Comparison of ENCODE assay signal across 20 cellular contexts in genomic region chr10:121189092-121189491, GRCh38.
A peak's percentile ranks its signal among the peaks of the same experiment; 100 is the strongest.
DNase-seq lines count a peak whose midpoint lies in the region; ATAC-seq and TF ChIP-seq lines count a peak whose summit lies in the region.
"Had no signal": no experiment of that assay in that cellular context is flagged by ENCODE, and none has a peak within 500 bp of the region (broad histone marks: within the 10 kb centered on the region; RNA-seq: fewer than 3 reads in every experiment).

No MANE protein-coding gene starts in this region.

- DNase-seq in Caco-2 (peak in 1 of 2 experiments; percentile 38), esophagus squamous epithelium (lab: John Stamatoyannopoulos, UW) (no peak), progenitor cell of endocrine pancreas (ENCODE audit: low spot score, unreplicated experiment) (no peak), mesenteric fat pad (ENCODE audit: low spot score) (no peak)
- DNase-seq in CD8-positive, alpha-beta T cell, result no peak
- DNase-seq: AML-193; CD4-positive, alpha-beta memory T cell; DMS 273 treated with DMSO at 0.1 percent for 48 hours; DMS53; DND-41; EL; H9 had no signal

- CTCF ChIA-PET in Caco-2 (lab: Charles Lee), result interaction anchor here (0.6 to 2.1 kb wide), 5 partner anchors 83 to 729 kb away, joined by 4 to 10 read pairs (median 5); no protein-coding TSS in a partner anchor
- CTCF ChIA-PET in CD8-positive, alpha-beta T cell (lab: Charles Lee), result no interaction called here

- TF ChIP-seq POLR2A in esophagus squamous epithelium (IDR thresholded peaks at IDR 0.05), result no peak

- peak overlapping the region; percentile 7 to 10 for H3K9ac ChIP-seq in stomach smooth muscle (ENCODE audit: low read length in 2 of 2)
- H3K9ac ChIP-seq: BLaER1 had no signal

- H3K4me3 Mint-ChIP-seq in Caco-2 (ENCODE audit: unreplicated experiment) (peak overlapping the region; percentile 38), progenitor cell of endocrine pancreas (ENCODE audit: low read depth) (no peak overlapping the region)
- H3K4me3 Mint-ChIP-seq in CD8-positive, alpha-beta T cell, result no peak overlapping the region
- H3K4me3 Mint-ChIP-seq: CD14-positive monocyte; CD4-positive, alpha-beta memory T cell; H9 had no signal

- peak overlapping the region in 3 of 4 donors; percentile 12 to 73 (median 67) for H3K27ac ChIP-seq in esophagus squamous epithelium
- peak overlapping the region; percentile 25 for H3K27ac ChIP-seq in stomach smooth muscle (ENCODE audit: low read length)
- H3K27ac ChIP-seq in CD8-positive, alpha-beta T cell (ENCODE audit: low read depth, low read length), result no peak overlapping the region
- H3K27ac ChIP-seq: 22Rv1, A549, BLaER1, HL-60 had no signal

- H3K4me1 ChIP-seq in Caco-2 (peaks cover 31% of the 10 kb centered on the region), esophagus squamous epithelium (peaks cover 0 to 4% (median 0%) of the 10 kb centered on the region in 3 donors), stomach smooth muscle (ENCODE audit: control insufficient read depth, insufficient read depth, low read length) (peaks cover 2% of the 10 kb centered on the region)
- H3K4me1 ChIP-seq in CD8-positive, alpha-beta T cell (ENCODE audit: insufficient read depth, low read length), result no peaks in the 10 kb centered on the region
- H3K4me1 ChIP-seq: A549, BLaER1 had no signal

- BruUV-seq in Caco-2 (replicated peaks; lab: Mats Ljungman, UMichigan), result no TSS peak

- H3K27me3 Mint-ChIP-seq in Caco-2 (ENCODE audit: insufficient read depth, unreplicated experiment) (no peaks in the 10 kb centered on the region), progenitor cell of endocrine pancreas (no peaks in the 10 kb centered on the region)
- H3K27me3 Mint-ChIP-seq in CD8-positive, alpha-beta T cell (ENCODE audit: low read depth), result no peaks in the 10 kb centered on the region
- H3K27me3 Mint-ChIP-seq: CD4-positive, alpha-beta memory T cell had no signal

- 55 to 61% methylated on average over 7 of the region's 7 CpGs for WGBS in esophagus squamous epithelium, 2 donors

- no peak overlapping the region for H3K4me3 ChIP-seq in Caco-2 (ENCODE audit: low read depth, low read length)
- H3K4me3 ChIP-seq in esophagus squamous epithelium, result no peak overlapping the region
- H3K4me3 ChIP-seq in stomach smooth muscle (ENCODE audit: low read length in 2 of 2), result peak overlapping the region; percentile 15 to 50
- no peak overlapping the region for H3K4me3 ChIP-seq in CD8-positive, alpha-beta T cell (ENCODE audit: low read depth, low read length)
- H3K4me3 ChIP-seq: A549, BLaER1, GM12878 had no signal

- H3K36me3 ChIP-seq in Caco-2 (ENCODE audit: control insufficient read depth, insufficient read depth, low read length) (no peaks in the 10 kb centered on the region), esophagus squamous epithelium (no peaks in the 10 kb centered on the region), stomach smooth muscle (ENCODE audit: control insufficient read depth in 2 of 2, insufficient read depth in 2 of 2, low read length in 2 of 2) (no peaks in the 10 kb centered on the region)
- H3K36me3 ChIP-seq in CD8-positive, alpha-beta T cell (ENCODE audit: insufficient read depth, low read length), result no peaks in the 10 kb centered on the region
- H3K36me3 ChIP-seq: BLaER1 had no signal

- H3K9me3 Mint-ChIP-seq in Caco-2 (ENCODE audit: unreplicated experiment) (no peaks in the 10 kb centered on the region), progenitor cell of endocrine pancreas (ENCODE audit: low read depth) (peaks cover 6% of the 10 kb centered on the region)
- H3K9me3 Mint-ChIP-seq in CD8-positive, alpha-beta T cell, result peaks cover 2% of the 10 kb centered on the region
- H3K9me3 Mint-ChIP-seq: H9 had no signal

- H3K27me3 ChIP-seq in Caco-2 (replicated peaks; ENCODE audit: control insufficient read depth, insufficient read depth, low read length) (no peaks in the 10 kb centered on the region), esophagus squamous epithelium (no peaks in the 10 kb centered on the region), stomach smooth muscle (ENCODE audit: control insufficient read depth in 1 of 2, insufficient read depth in 2 of 2, low read length in 2 of 2) (no peaks in the 10 kb centered on the region)
- no peaks in the 10 kb centered on the region for H3K27me3 ChIP-seq in CD8-positive, alpha-beta T cell (ENCODE audit: insufficient read depth, low read length)
- H3K27me3 ChIP-seq: BLaER1 had no signal

- no peak for TF ChIP-seq CTCF in Caco-2 (IDR thresholded peaks at IDR 0.05; ENCODE audit: insufficient read depth in 1 of 2, low read depth in 1 of 2, low read length in 1 of 2, severe bottlenecking in 1 of 2, unreplicated experiment in 1 of 2)
- TF ChIP-seq CTCF in esophagus squamous epithelium (IDR thresholded peaks at IDR 0.05), result no peak
- TF ChIP-seq CTCF in progenitor cell of endocrine pancreas (IDR thresholded peaks at IDR 0.05; ENCODE audit: unreplicated experiment), result no peak
- TF ChIP-seq CTCF in CD8-positive, alpha-beta T cell (IDR thresholded peaks at IDR 0.05), result no peak

- H3K27ac Mint-ChIP-seq in Caco-2 (ENCODE audit: unreplicated experiment) (peak overlapping the region; percentile 89), progenitor cell of endocrine pancreas (peak overlapping the region; percentile 50)
- H3K27ac Mint-ChIP-seq in CD8-positive, alpha-beta T cell, result no peak overlapping the region
- H3K27ac Mint-ChIP-seq: CD14-positive monocyte; CD4-positive, alpha-beta memory T cell; H9 had no signal

- H3K9me3 ChIP-seq in Caco-2 (no peaks in the 10 kb centered on the region), esophagus squamous epithelium (no peaks in the 10 kb centered on the region), stomach smooth muscle (ENCODE audit: control insufficient read depth in 2 of 2, low read length in 2 of 2) (no peaks in the 10 kb centered on the region)
- no peaks in the 10 kb centered on the region for H3K9me3 ChIP-seq in CD8-positive, alpha-beta T cell (ENCODE audit: low read length)
- H3K9me3 ChIP-seq: A549, BLaER1 had no signal

- POLR2A ChIA-PET in Caco-2 (lab: Charles Lee), result no interaction called here
- POLR2A ChIA-PET in CD8-positive, alpha-beta T cell (lab: Charles Lee), result no interaction called here

- intact Hi-C loops in Caco-2 (cut with micrococcal nuclease; ENCODE audit: unreplicated experiment) (loop anchor here (2.0 to 10.0 kb wide), 12 partner anchors 50 to 583 kb away; partner anchors contain the start of gene FGFR2), esophagus squamous epithelium (cut with DNase I) (no loop called here)
- intact Hi-C loops in CD8-positive, alpha-beta T cell (cut with DNase I, micrococcal nuclease), result no loop called here

- H3K4me1 Mint-ChIP-seq in Caco-2 (ENCODE audit: low read depth, unreplicated experiment) (peaks cover 24% of the 10 kb centered on the region), progenitor cell of endocrine pancreas (ENCODE audit: low read depth) (peaks cover 21% of the 10 kb centered on the region)
- H3K4me1 Mint-ChIP-seq in CD8-positive, alpha-beta T cell (ENCODE audit: low read depth), result no peaks in the 10 kb centered on the region
- H3K4me1 Mint-ChIP-seq: CD14-positive monocyte; CD4-positive, alpha-beta memory T cell had no signal

- no peak for ATAC-seq in GM21360 (IDR thresholded peaks at IDR 0.05; ENCODE audit: unreplicated experiment)
- ATAC-seq in CD8-positive, alpha-beta T cell, result no peak
- ATAC-seq: A549, GM12878 had no signal

- peaks cover 6% of the 10 kb centered on the region for H3K36me3 Mint-ChIP-seq in Caco-2 (ENCODE audit: insufficient read depth, unreplicated experiment)
- no peaks in the 10 kb centered on the region for H3K36me3 Mint-ChIP-seq in progenitor cell of endocrine pancreas (ENCODE audit: insufficient read depth)
- no peaks in the 10 kb centered on the region for H3K36me3 Mint-ChIP-seq in CD8-positive, alpha-beta T cell
- H3K36me3 Mint-ChIP-seq: CD14-positive monocyte; CD4-positive, alpha-beta memory T cell had no signal

Comparison
In these comparisons a context has a peak if more than half of its experiments do, and no peak if none do; other contexts are left out.
1. H3K4me3 ChIP-seq: peak in stomach smooth muscle (2 of 2); none in Caco-2 (single experiment), esophagus squamous epithelium (0 of 4) and CD8-positive, alpha-beta T cell (single experiment).